Comparison of ENCODE assay signal across 31 cellular contexts in genomic region chr19:39151209-39151608, GRCh38. TPM values are rescaled to one million over a fixed set of nuclear protein-coding genes. Genes with fewer than 3 reads are reported as not detected.
"Had no signal": no experiment of that assay in that cellular context is flagged by ENCODE, and none has a peak within 500 bp of the region (broad histone marks: within the 10 kb centered on the region; RNA-seq: fewer than 3 reads in every experiment).

No MANE protein-coding gene starts in this region.

- H3K9me3 Mint-ChIP-seq: activated B cell treated with CpG ODN at 0.5 μM for 24 hours; activated T-helper 2 cell treated with anti-CD3 and anti-CD28 coated beads, Interferon-gamma antibody, Interleukin-2, Interleukin-4, amounts not matched to agents 10 μg/mL and 5 μg/mL and 100 μg/mL, durations not matched to agents 14 hours and 24 hours and 36 hours; central memory CD8-positive, alpha-beta T cell; stimulated activated naive B cell treated with anti-CD40 and anti-IgM and Interleukin-4, amounts not matched to agents 10 μg/mL and 1 μg/mL and 100 μg/mL, for 72 hours had no signal

- H3K36me3 Mint-ChIP-seq: activated CD8-positive, alpha-beta memory T cell treated with anti-CD3 and anti-CD28 coated beads, Interleukin-2, amount 10 ng/mL, durations not matched to agents 7 days and 5 days had no signal

- H3K9me3 ChIP-seq: esophagus squamous epithelium, left lung, mucosa of descending colon, pancreas, prostate gland, stomach, thyroid gland had no signal

- ATAC-seq: activated CD8-positive, alpha-beta memory T cell treated with anti-CD3 and anti-CD28 coated beads, Interleukin-2, amount 10 ng/mL, durations not matched to agents 7 days and 5 days; activated CD8-positive, alpha-beta T cell treated with anti-CD3 and anti-CD28 coated beads, Interleukin-2, amount 10 ng/mL, durations not matched to agents 7 days and 5 days; heart right ventricle; left lung; mucosa of descending colon; pancreas; stimulated activated naive B cell treated with anti-CD40 and anti-IgM and Interleukin-4, amounts not matched to agents 10 μg/mL and 1 μg/mL and 100 μg/mL, for 72 hours; T-helper 17 cell had no signal

- DNase-seq: activated B cell treated with CpG ODN at 0.5 μM for 24 hours; activated CD8-positive, alpha-beta memory T cell treated with anti-CD3 and anti-CD28 coated beads, Interleukin-2, amount 10 ng/mL, durations not matched to agents 7 days and 5 days; activated CD8-positive, alpha-beta T cell treated with anti-CD3 and anti-CD28 coated beads, Interleukin-2, amount 10 ng/mL, durations not matched to agents 7 days and 5 days; activated naive CD4-positive, alpha-beta T cell; activated T-cell treated with anti-CD3 and anti-CD28 coated beads, Interleukin-2, amount 50 U/mL, for 48 hours; anterior cingulate cortex; dermis blood vessel endothelial cell; effector CD4-positive, alpha-beta T cell; esophagus squamous epithelium; foreskin melanocyte; heart right ventricle; mesendoderm; mucosa of descending colon; stimulated activated CD4-positive, alpha-beta T cell treated with anti-CD3 and anti-CD28 coated beads, Interleukin-15, amount 100 ng/mL, for 24 hours; stimulated activated CD4-positive, alpha-beta T cell treated with anti-CD3 and anti-CD28 coated beads, Interleukin-2, amount 100 ng/mL, for 24 hours; stimulated activated naive B cell treated with anti-CD40 and anti-IgM and Interleukin-4, amounts not matched to agents 10 μg/mL and 1 μg/mL and 100 μg/mL, for 72 hours; stomach; T-helper 17 cell; T1000; thyroid gland had no signal

- H3K4me2 ChIP-seq: smooth muscle cell had no signal

- H3K4me3 Mint-ChIP-seq: activated B cell treated with CpG ODN at 0.5 μM for 24 hours; activated CD8-positive, alpha-beta memory T cell treated with anti-CD3 and anti-CD28 coated beads, Interleukin-2, amount 10 ng/mL, durations not matched to agents 7 days and 5 days; activated CD8-positive, alpha-beta T cell treated with anti-CD3 and anti-CD28 coated beads, Interleukin-2, amount 10 ng/mL, durations not matched to agents 7 days and 5 days; activated naive CD8-positive, alpha-beta T cell; central memory CD8-positive, alpha-beta T cell; stimulated activated naive B cell treated with anti-CD40 and anti-IgM and Interleukin-4, amounts not matched to agents 10 μg/mL and 1 μg/mL and 100 μg/mL, for 72 hours; T-helper 17 cell had no signal

- H3K27me3 ChIP-seq: esophagus squamous epithelium, heart right ventricle, left lung, pancreas, stomach, thyroid gland had no signal

- H3K27ac ChIP-seq: esophagus squamous epithelium, heart right ventricle, left lung, pancreas, stomach, thyroid gland had no signal

- H3K27me3 Mint-ChIP-seq: activated B cell treated with CpG ODN at 0.5 μM for 24 hours; activated CD8-positive, alpha-beta memory T cell treated with anti-CD3 and anti-CD28 coated beads, Interleukin-2, amount 10 ng/mL, durations not matched to agents 7 days and 5 days; activated naive CD8-positive, alpha-beta T cell; central memory CD8-positive, alpha-beta T cell; stimulated activated naive B cell treated with anti-CD40 and anti-IgM and Interleukin-4, amounts not matched to agents 10 μg/mL and 1 μg/mL and 100 μg/mL, for 72 hours; T-helper 17 cell had no signal

- H3K4me3 ChIP-seq: esophagus squamous epithelium, heart right ventricle, left lung, lung, mucosa of descending colon, pancreas, prostate gland, smooth muscle cell, stomach, thyroid gland had no signal

- H3K27ac Mint-ChIP-seq: activated B cell treated with CpG ODN at 0.5 μM for 24 hours; activated CD8-positive, alpha-beta memory T cell treated with anti-CD3 and anti-CD28 coated beads, Interleukin-2, amount 10 ng/mL, durations not matched to agents 7 days and 5 days; activated CD8-positive, alpha-beta T cell treated with anti-CD3 and anti-CD28 coated beads, Interleukin-2, amount 10 ng/mL, durations not matched to agents 7 days and 5 days; activated naive CD8-positive, alpha-beta T cell; activated T-helper 2 cell treated with anti-CD3 and anti-CD28 coated beads, Interferon-gamma antibody, Interleukin-2, Interleukin-4, amounts not matched to agents 10 μg/mL and 5 μg/mL and 100 μg/mL, durations not matched to agents 14 hours and 24 hours and 36 hours; stimulated activated naive B cell treated with anti-CD40 and anti-IgM and Interleukin-4, amounts not matched to agents 10 μg/mL and 1 μg/mL and 100 μg/mL, for 72 hours; T-helper 17 cell had no signal

- H3K36me3 ChIP-seq: heart right ventricle, left lung, pancreas, prostate gland, thyroid gland had no signal

RNA-seq across cellular contexts. Expression of gene NCCRP1, which starts 45.6 kb away (rescaled TPM):
- total RNA-seq: activated B cell treated with CpG ODN at 0.5 μM for 24 hours; activated CD8-positive, alpha-beta memory T cell treated with anti-CD3 and anti-CD28 coated beads, Interleukin-2, amount 10 ng/mL, durations not matched to agents 7 days and 5 days; activated CD8-positive, alpha-beta T cell treated with anti-CD3 and anti-CD28 coated beads, Interleukin-2, amount 10 ng/mL, durations not matched to agents 7 days and 5 days; activated T-helper 2 cell treated with anti-CD3 and anti-CD28 coated beads, Interferon-gamma antibody, Interleukin-2, Interleukin-4, amounts not matched to agents 10 μg/mL and 5 μg/mL and 100 μg/mL, durations not matched to agents 14 hours and 24 hours and 36 hours; dermis blood vessel endothelial cell; glomerular endothelial cell; heart right ventricle; left lung; stomach; T-helper 17 cell had no signal

RNA-seq across cellular contexts. Expression of gene SYCN, which starts 52.9 kb away (rescaled TPM):
- total RNA-seq: activated B cell treated with CpG ODN at 0.5 μM for 24 hours; activated CD8-positive, alpha-beta memory T cell treated with anti-CD3 and anti-CD28 coated beads, Interleukin-2, amount 10 ng/mL, durations not matched to agents 7 days and 5 days; activated CD8-positive, alpha-beta T cell treated with anti-CD3 and anti-CD28 coated beads, Interleukin-2, amount 10 ng/mL, durations not matched to agents 7 days and 5 days; activated T-helper 2 cell treated with anti-CD3 and anti-CD28 coated beads, Interferon-gamma antibody, Interleukin-2, Interleukin-4, amounts not matched to agents 10 μg/mL and 5 μg/mL and 100 μg/mL, durations not matched to agents 14 hours and 24 hours and 36 hours; bronchial epithelial cell; dermis blood vessel endothelial cell; esophagus squamous epithelium; glomerular endothelial cell; left lung; lung; mucosa of descending colon; smooth muscle cell; stomach; T-helper 17 cell; thyroid gland; ureter had no signal
